ENCODE assay signal across 23 cellular contexts in genomic region chr5:1359031-1359645, GRCh38. TPM values are rescaled to one million over a fixed set of nuclear protein-coding genes. Genes with fewer than 3 reads are reported as not detected.
DNase-seq lines count a peak whose midpoint lies in the region; ATAC-seq, FAIRE-seq and TF ChIP-seq lines count a peak whose summit lies in the region.
"Had no signal": no experiment of that assay in that cellular context is flagged by ENCODE, and none has a peak within 500 bp of the region (broad histone marks: within the 10 kb centered on the region; RNA-seq: fewer than 3 reads in every experiment).

No MANE protein-coding gene starts in this region.

- no peaks in the 10 kb centered on the region for H4K20me1 ChIP-seq in BLaER1
- H4K20me1 ChIP-seq in GM23338 (replicated peaks; ENCODE audit: insufficient read depth), result no peaks in the 10 kb centered on the region
- H4K20me1 ChIP-seq in HepG2 (ENCODE audit: insufficient read depth, low read length), result no peaks in the 10 kb centered on the region

- no peaks in the 10 kb centered on the region for H3K36me3 Mint-ChIP-seq in GM23338 (ENCODE audit: low read depth)
- H3K36me3 Mint-ChIP-seq: CD4-positive, CD25-positive, alpha-beta regulatory T cell; CD8-positive, alpha-beta T cell had no signal

- no peaks in the 10 kb centered on the region for H3K9me3 ChIP-seq in BLaER1
- H3K9me3 ChIP-seq in HepG2 (ENCODE audit: low read length), result no peaks in the 10 kb centered on the region
- H3K9me3 ChIP-seq in spleen, result no peaks in the 10 kb centered on the region
- H3K9me3 ChIP-seq: A549, BE2C, Caco-2, HAP-1 had no signal

- peaks cover 13% of the 10 kb centered on the region for H3K27me3 Mint-ChIP-seq in GM23338 (ENCODE audit: insufficient read depth, low read depth, poor library complexity)

- H3K9me2 ChIP-seq in GM23338 (ENCODE audit: insufficient read depth), result no peaks in the 10 kb centered on the region

- H3K9ac ChIP-seq in BLaER1, result no peak overlapping the region
- H3K9ac ChIP-seq in HepG2 (ENCODE audit: insufficient read depth, low read depth, low read length), result no peak overlapping the region
- H3K9ac ChIP-seq: GM23248 had no signal

- H3K27me3 ChIP-seq in BLaER1, result peaks cover 20% of the 10 kb centered on the region
- no peaks in the 10 kb centered on the region for H3K27me3 ChIP-seq in GM23338 (ENCODE audit: insufficient read depth)
- peaks cover 19 to 78% of the 10 kb centered on the region in 2 experiments for H3K27me3 ChIP-seq in HepG2 (ENCODE audit: control insufficient read depth in 1 of 2, insufficient read depth in 2 of 2, low read length in 2 of 2)
- H3K27me3 ChIP-seq in spleen (replicated peaks in 1 of 7), result peaks cover 0 to 80% (median 36%) of the 10 kb centered on the region in 7 donors
- H3K27me3 ChIP-seq in foreskin keratinocyte, result peaks cover 2% of the 10 kb centered on the region

- TF ChIP-seq EP300 in HepG2 (IDR thresholded peaks at IDR 0.05; ENCODE audit: low read depth in 2 of 2, low read length in 2 of 2) (no peak), HepG2 (CRISPR knock-in tag; IDR thresholded peaks at IDR 0.05; ENCODE audit: borderline replicate concordance) (no peak)

- intact Hi-C loops in HepG2 (cut with micrococcal nuclease; ENCODE audit: unreplicated experiment) (no loop called here), spleen (cut with DNase I; ENCODE audit: low total_unique reads) (no loop called here)

- WGBS in HepG2 (ENCODE audit: low lambda C conversion rate), result 35% methylated on average over 9 of the region's 31 CpGs
- WGBS in spleen, 5 donors, result 58 to 76% (median 74%) methylated on average over 18 to 31 of the region's 31 CpGs

- no peak overlapping the region for H3K27ac Mint-ChIP-seq in GM23338
- H3K27ac Mint-ChIP-seq: CD4-positive, CD25-positive, alpha-beta regulatory T cell; CD8-positive, alpha-beta T cell had no signal

- ATAC-seq in GM23338 (peak; percentile 14; the same call in 1 of the 3 replicates), HepG2 (peak; percentile 17; the same call in 1 of the 3 replicates), foreskin keratinocyte (no peak)
- ATAC-seq: CD8-positive, alpha-beta T cell had no signal

- H3K27ac ChIP-seq in BLaER1 (no peak overlapping the region), GM23338 (ENCODE audit: low read depth) (no peak overlapping the region), HepG2 (ENCODE audit: extremely low read length, insufficient read depth, low read length) (no peak overlapping the region), spleen (no peak overlapping the region), foreskin keratinocyte (no peak overlapping the region)
- H3K27ac ChIP-seq: A549, GM23248 had no signal

- TF ChIP-seq POLR2A in HepG2 (IDR thresholded peaks at IDR 0.05; ENCODE audit: insufficient read depth in 1 of 2, low read depth in 2 of 2, low read length in 2 of 2) (no peak), spleen (IDR thresholded peaks at IDR 0.05) (no peak)

- in situ Hi-C loops in HepG2 (cut with HindIII; ENCODE audit: extremely low pct_ligation_motif_present, low pct_unique_long_range_greater_than_20kb), result no loop called here

- H3K79me2 ChIP-seq in GM23338 (replicated peaks; ENCODE audit: insufficient read depth) (no peaks in the 10 kb centered on the region), HepG2 (ENCODE audit: insufficient read depth, low read length) (no peaks in the 10 kb centered on the region)

- H3K4me1 Mint-ChIP-seq in GM23338, result peaks cover 21% of the 10 kb centered on the region

- no peaks in the 10 kb centered on the region for H3F3A ChIP-seq in GM23338 (replicated peaks; ENCODE audit: low read depth)

- H3K9me3 Mint-ChIP-seq in GM23338, result no peaks in the 10 kb centered on the region; the same call in 2 of the 3 replicates
- H3K9me3 Mint-ChIP-seq: CD4-positive, CD25-positive, alpha-beta regulatory T cell; CD8-positive, alpha-beta T cell had no signal

- no peak for FAIRE-seq in HepG2 (lab: Jason Lieb, UNC)
- FAIRE-seq: A549, G401.6, GM12891, GM18507 had no signal

- no TSS peak for BruUV-seq in HepG2 (replicated peaks; lab: Mats Ljungman, UMichigan)

- H3K4me1 ChIP-seq in BLaER1 (peaks cover 14% of the 10 kb centered on the region), GM23338 (ENCODE audit: insufficient read depth) (peaks cover 8% of the 10 kb centered on the region), HepG2 (ENCODE audit: insufficient read depth, low read length) (no peaks in the 10 kb centered on the region), spleen (no peaks in the 10 kb centered on the region), foreskin keratinocyte (no peaks in the 10 kb centered on the region)
- H3K4me1 ChIP-seq: A549, BE2C, Caco-2 had no signal

- no peak for DNase-seq in GM23338 (ENCODE audit: low spot score)
- DNase-seq in HepG2 (ENCODE audit: low spot score), result no peak
- peak; percentile 69 for DNase-seq in spleen
- no peak for DNase-seq in GDM1 (lab: John Stamatoyannopoulos, UW)
- DNase-seq in foreskin keratinocyte, result no peak
- DNase-seq in NCI-H526 (lab: John Stamatoyannopoulos, UW), result no peak
- DNase-seq: 8988T; ACHN; AML-193; BE2C; C1 segment of cervical spinal cord; Caco-2; CD4-positive, CD25-positive, alpha-beta regulatory T cell; CD8-positive, alpha-beta T cell; DMS153; DND-41; GM23248 had no signal

- H3K4me3 ChIP-seq in BLaER1 (no peak overlapping the region), GM23338 (no peak overlapping the region), HepG2 (replicated peaks in 1 of 3; ENCODE audit: insufficient read depth in 1 of 3, low read depth in 2 of 3, low read length in 3 of 3) (no peak overlapping the region), spleen (no peak overlapping the region)
- H3K4me3 ChIP-seq: A549, GM23248, HAP-1 had no signal

- POLR2A ChIA-PET in HepG2 (lab: Yijun Ruan, JAX), result no interaction called here

- H3K4me2 ChIP-seq in BLaER1, result peak overlapping the region; percentile 5; the same call in 1 of the 2 replicates
- H3K4me2 ChIP-seq in GM23338, result no peak overlapping the region
- no peak overlapping the region for H3K4me2 ChIP-seq in HepG2 (ENCODE audit: low read depth, low read length)
- H3K4me2 ChIP-seq: A549 had no signal

- H3K36me3 ChIP-seq in BLaER1, result no peaks in the 10 kb centered on the region
- no peaks in the 10 kb centered on the region for H3K36me3 ChIP-seq in GM23338 (ENCODE audit: insufficient read depth)
- H3K36me3 ChIP-seq in HepG2 (replicated peaks in 1 of 2; ENCODE audit: control insufficient read depth in 1 of 2, insufficient read depth in 2 of 2, low read length in 2 of 2), result no peaks in the 10 kb centered on the region
- no peaks in the 10 kb centered on the region for H3K36me3 ChIP-seq in spleen
- H3K36me3 ChIP-seq: BE2C, HAP-1 had no signal

- CTCF ChIA-PET in HepG2 (lab: Yijun Ruan, JAX; ENCODE audit: low intra/inter-chr PET ratio, low total read pairs), result no interaction called here

- H2AFZ ChIP-seq in GM23338 (no peak overlapping the region), HepG2 (ENCODE audit: low read length) (no peak overlapping the region)
- H2AFZ ChIP-seq: GM23248 had no signal

- TF ChIP-seq RAD21 in HepG2 (CRISPR knock-in tag; IDR thresholded peaks at IDR 0.05), result no peak

- no peak overlapping the region for H3K4me3 Mint-ChIP-seq in GM23338
- H3K4me3 Mint-ChIP-seq: CD4-positive, CD25-positive, alpha-beta regulatory T cell; CD8-positive, alpha-beta T cell had no signal

- no peak for TF ChIP-seq CTCF in GM23338 (conservative IDR thresholded peaks at IDR 0.05; ENCODE audit: low read depth in 2 of 2)
- no peak for TF ChIP-seq CTCF in HepG2 (CRISPR knock-in tag; IDR thresholded peaks at IDR 0.05)
- TF ChIP-seq CTCF in spleen (IDR thresholded peaks at IDR 0.05 in 8 of 11, conservative IDR thresholded peaks at IDR 0.05 in 3 of 11), result no peak
- no peak for TF ChIP-seq CTCF in foreskin keratinocyte (conservative IDR thresholded peaks at IDR 0.05)

TF ChIP-seq in GM23338, 12 proteins besides CTCF, POLR2A, EP300 and RAD21 (continues in another document):
- TF ChIP-seq EZH2 (IDR thresholded peaks at IDR 0.05; ENCODE audit: low read depth, unreplicated experiment) (no peak), JUNB (IDR thresholded peaks at IDR 0.05; ENCODE audit: unreplicated experiment) (no peak)

TF ChIP-seq in HepG2, 621 proteins besides CTCF, POLR2A, EP300 and RAD21 (continues in another document):
- TF ChIP-seq LBX2 (CRISPR knock-in tag; IDR thresholded peaks at IDR 0.05; ENCODE audit: borderline replicate concordance), result no peak
- no peak for TF ChIP-seq ZFY (CRISPR knock-in tag; IDR thresholded peaks at IDR 0.05)
- no peak for TF ChIP-seq HOXA9 (CRISPR knock-in tag; IDR thresholded peaks at IDR 0.05; ENCODE audit: borderline replicate concordance)

RNA-seq across cellular contexts. Expression of gene CLPTM1L, which starts 14.2 kb away (rescaled TPM):
- total RNA-seq in GM23338 (2014; rRNA removed; shearing (Covaris generic)), result 110 and 142 TPM in 2 replicates
- 39.9 and 41.7 TPM in 2 replicates for polyA plus RNA-seq in GM23338 (2016; fragmentation: Nextera tagmentation; extraction: Ambion mirVana)
- 65.4 and 124 TPM in 2 replicates for total RNA-seq in HepG2 (2016; rRNA removed; fragmentation: Illumina TruSeq; extraction: Trizol)
- 165 and 166 TPM in 2 replicates for total RNA-seq in HepG2 (2016; cell fraction: cytosol; rRNA removed; fragmentation: Illumina TruSeq; extraction: Trizol; ENCODE audit: low read depth)
- total RNA-seq in HepG2 (2016; cell fraction: insoluble cytoplasmic fraction; rRNA removed; fragmentation: Illumina TruSeq; extraction: Trizol), result 72.1 and 131 TPM in 2 replicates
- 271 and 285 TPM in 2 replicates for total RNA-seq in HepG2 (2016; cell fraction: membrane; rRNA removed; fragmentation: Illumina TruSeq; extraction: Trizol)
- total RNA-seq in HepG2 (2016; cell fraction: nucleus; rRNA removed; fragmentation: Illumina TruSeq; extraction: Trizol), result 76.4 and 77.0 TPM in 2 replicates
- 80.3 and 99.3 TPM in 2 replicates for polyA plus RNA-seq in HepG2 (2011; rRNA removed)
- 102 and 119 TPM in 2 replicates for polyA plus RNA-seq in HepG2 (2011; cell fraction: cytosol; rRNA removed)
- 99.8 and 103 TPM in 2 replicates for polyA plus RNA-seq in HepG2 (2011; cell fraction: nucleus; rRNA removed)
- polyA plus RNA-seq in HepG2 (2012), result 43.6 and 60.3 TPM in 2 replicates
- 124 and 168 TPM in 2 replicates for polyA plus RNA-seq in HepG2 (2016; cell fraction: cytosol; fragmentation: Illumina TruSeq; extraction: Trizol; ENCODE audit: low read depth)
- 83.6 and 94.2 TPM in 2 replicates for polyA plus RNA-seq in HepG2 (2016; cell fraction: insoluble cytoplasmic fraction; fragmentation: Illumina TruSeq; extraction: Trizol; ENCODE audit: low read depth)
- 184 and 217 TPM in 2 replicates for polyA plus RNA-seq in HepG2 (2016; cell fraction: membrane; fragmentation: Illumina TruSeq; extraction: Trizol; ENCODE audit: low read depth)
- polyA plus RNA-seq in HepG2 (2016; cell fraction: nucleus; fragmentation: Illumina TruSeq; extraction: Trizol; ENCODE audit: insufficient read depth, low read depth), result 147 and 155 TPM in 2 replicates
- 281 and 712 TPM in 2 replicates for polyA minus RNA-seq in HepG2 (2011; rRNA and poly(A)+ RNA removed; ENCODE audit: low replicate concordance)
- polyA minus RNA-seq in HepG2 (2011; cell fraction: cytosol; rRNA and poly(A)+ RNA removed), result 45.2 and 56.5 TPM in 2 replicates
- polyA minus RNA-seq in HepG2 (2011; cell fraction: nucleus; rRNA and poly(A)+ RNA removed), result 37.0 and 46.2 TPM in 2 replicates
- 100 to 1,000 TPM in 3 of 7 donors, 10 to 100 TPM in 4; 87.2 to 118 (median 99.9) TPM for total RNA-seq in spleen
- polyA plus RNA-seq in spleen, result 10 to 100 TPM; 39.7 to 55.6 (median 45.1) TPM
- total RNA-seq in foreskin keratinocyte, result 131 and 137 TPM in 2 replicates
- 110 and 114 TPM in 2 replicates for polyA plus RNA-seq in foreskin keratinocyte
